Comparison of ENCODE assay signal across 8 cellular contexts in genomic region chr4:119212251-119212963, GRCh38. TPM values are rescaled to one million over a fixed set of nuclear protein-coding genes. Genes with fewer than 3 reads are reported as not detected.
A peak's percentile ranks its signal among the peaks of the same experiment; 100 is the strongest.
DNase-seq lines count a peak whose midpoint lies in the region; ATAC-seq and TF ChIP-seq lines count a peak whose summit lies in the region.

TSS of gene USP53 (plus strand) at chr4:119212713. CDS start at chr4:119239760, 27,047 bp downstream.

- TF ChIP-seq CTCF in epithelial cell of proximal tubule (conservative IDR thresholded peaks at IDR 0.05; ENCODE audit: low read depth, low read length): no peak
- peak; percentile 10 for TF ChIP-seq CTCF in mucosa of descending colon (IDR thresholded peaks at IDR 0.05)

- H3K36me3 Mint-ChIP-seq in activated T-cell treated with anti-CD3 and anti-CD28 coated beads, Interleukin-2, amount 50 U/mL, for 4 hours (ENCODE audit: insufficient read depth): peaks cover 2% of the 10 kb centered on the region

- no peaks in the 10 kb centered on the region for H3K9me3 ChIP-seq in mucosa of descending colon

- intact Hi-C loops in mucosa of descending colon (cut with DNase I, micrococcal nuclease): no loop called here

- DNase-seq in DMS114 treated with DMSO at 0.1 percent for 48 hours (lab: John Stamatoyannopoulos, UW; ENCODE audit: unreplicated experiment) (peak; percentile 61), epithelial cell of proximal tubule (ENCODE audit: low read depth) (peak; percentile 87), mucosa of descending colon (peak; percentile 99 to 100 (median 99))
- DNase-seq in Jurkat, Clone E6-1 (ENCODE audit: low read depth, low spot score): peak; percentile 74
- DNase-seq in activated T-cell treated with anti-CD3 and anti-CD28 coated beads, Interleukin-2, amount 50 U/mL, for 4 hours: peak; percentile 98
- peak; percentile 96 to 97 for DNase-seq in stimulated activated CD8-positive, alpha-beta memory T cell treated with anti-CD3 and anti-CD28 coated beads, Interleukin-4, amount 100 ng/mL, for 1 hour (ENCODE audit: low read depth in 2 of 2, low spot score in 1 of 2)

- H3K9me3 Mint-ChIP-seq in activated T-cell treated with anti-CD3 and anti-CD28 coated beads, Interleukin-2, amount 50 U/mL, for 4 hours: no peaks in the 10 kb centered on the region

- H3K36me3 ChIP-seq in mucosa of descending colon (ENCODE audit: low read depth): peaks cover 5% of the 10 kb centered on the region

- ATAC-seq in GM21717 (IDR thresholded peaks at IDR 0.05; ENCODE audit: unreplicated experiment) (peak; percentile 94), mucosa of descending colon (peak; percentile 94)
- peak; percentile 92 to 95 for ATAC-seq in activated T-cell treated with anti-CD3 and anti-CD28 coated beads, Interleukin-2, amount 50 U/mL, for 4 hours

- peak within 1 kb of the TSS; percentile 64 for H3K4me3 ChIP-seq in Jurkat, Clone E6-1 (ENCODE audit: low read length)
- H3K4me3 ChIP-seq in epithelial cell of proximal tubule (ENCODE audit: low read depth, low read length) (peak within 1 kb of the TSS; percentile 74), mucosa of descending colon (peak within 1 kb of the TSS; percentile 83)

- H3K27me3 Mint-ChIP-seq in activated T-cell treated with anti-CD3 and anti-CD28 coated beads, Interleukin-2, amount 50 U/mL, for 4 hours (ENCODE audit: low read depth): peaks cover 2% of the 10 kb centered on the region

- H3K4me3 Mint-ChIP-seq in activated T-cell treated with anti-CD3 and anti-CD28 coated beads, Interleukin-2, amount 50 U/mL, for 4 hours: peak within 1 kb of the TSS; percentile 99

- H3K4me1 Mint-ChIP-seq in activated T-cell treated with anti-CD3 and anti-CD28 coated beads, Interleukin-2, amount 50 U/mL, for 4 hours (ENCODE audit: low read depth): peaks cover 47% of the 10 kb centered on the region

- peaks cover 25% of the 10 kb centered on the region for H3K4me1 ChIP-seq in mucosa of descending colon (ENCODE audit: low read depth)

TF ChIP-seq in PFSK-1, 5 proteins besides CTCF, POLR2A, EP300 and RAD21:
- TF ChIP-seq REST (IDR thresholded peaks at IDR 0.05; ENCODE audit: insufficient read depth in 1 of 2, low read depth in 2 of 2, low read length in 2 of 2) (peak in 1 of 2 experiments; percentile 35; a peak in 1 of 4 replicates), FOXP2 (optimal IDR thresholded peaks at IDR 0.05; ENCODE audit: borderline replicate concordance, extremely low read depth, extremely low read length, insufficient read depth) (peak; percentile 72), TAF1 (IDR thresholded peaks at IDR 0.05; ENCODE audit: borderline replicate concordance, insufficient read depth, low read length) (peak; percentile 95; the same call in 1 of the 2 replicates), SIN3A (IDR thresholded peaks at IDR 0.05; ENCODE audit: borderline replicate concordance, insufficient read depth, low read length) (peak; percentile 91; the same call in 1 of the 2 replicates), POLR2AphosphoS5 (IDR thresholded peaks at IDR 0.05; ENCODE audit: low read depth, low read length) (peak; percentile 96)

RNA-seq across cellular contexts. Expression of gene USP53, which starts in this region (rescaled TPM):
- 3.7 TPM for polyA plus RNA-seq in Jurkat, Clone E6-1 (2012; ENCODE audit: insufficient read depth, insufficient read length)
- polyA plus RNA-seq in PFSK-1 (2012; ENCODE audit: insufficient read length, low read depth): 2.1 TPM
- 10 to 100 TPM; 11.8 to 12.4 (median 12.1) TPM for total RNA-seq in activated T-cell treated with anti-CD3 and anti-CD28 coated beads, Interleukin-2, amount 50 U/mL, for 4 hours
- total RNA-seq in epithelial cell of proximal tubule (19.6 and 48.9 TPM in 2 replicates), mucosa of descending colon (100 to 1,000 TPM in 1 of 3 donors, 10 to 100 TPM in 2; 57.7 to 118 (median 67.6) TPM)

Comparison
In these comparisons a context has a peak if more than half of its experiments do, and no peak if none do; other contexts are left out.
1. Peak in every context shown above with its lines: DNase-seq, ATAC-seq and H3K4me3 ChIP-seq.